ENCODE assay signal across 2 cellular contexts in the genomic region with DNA sequence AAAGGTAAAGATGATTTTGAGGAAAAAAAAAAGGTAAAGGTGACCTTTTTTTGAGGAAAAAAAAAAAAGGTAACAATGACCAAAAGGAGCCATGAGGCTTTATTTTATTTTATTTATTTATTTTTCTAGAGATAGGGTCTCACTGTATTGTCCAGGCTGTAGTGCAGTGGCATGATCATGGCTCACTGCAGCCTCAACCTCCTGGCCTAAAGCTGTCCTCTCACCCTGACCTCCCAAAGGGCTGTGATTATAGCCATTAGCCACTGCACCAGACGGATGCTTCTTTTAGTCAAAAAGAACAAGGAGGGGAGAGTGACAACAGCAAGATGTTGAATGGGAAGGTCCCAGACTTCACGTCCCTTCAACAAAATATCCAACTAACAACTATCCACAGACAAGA.
A peak's percentile ranks its signal among the peaks of the same experiment; 100 is the strongest.
TF ChIP-seq lines count a peak whose summit lies in the region.

No MANE protein-coding gene starts in this region.

TF ChIP-seq in WTC11, 78 proteins besides CTCF, POLR2A, EP300 and RAD21:
- no peak for TF ChIP-seq CDX4 (CRISPR knock-in tag; IDR thresholded peaks at IDR 0.05; ENCODE audit: borderline replicate concordance)
- peak; percentile 58; the same call in 1 of the 2 replicates for TF ChIP-seq ZNF121 (CRISPR knock-in tag; IDR thresholded peaks at IDR 0.05)

TF ChIP-seq in K562, 482 proteins besides CTCF, POLR2A, EP300 and RAD21:
- TF ChIP-seq NRF1 (conservative IDR thresholded peaks at IDR 0.05 in 1 of 2, IDR thresholded peaks at IDR 0.05 in 1 of 2) (no peak), ZSCAN29 (IDR thresholded peaks at IDR 0.05) (no peak), CBX8 (IDR thresholded peaks at IDR 0.05; ENCODE audit: borderline replicate concordance, extremely low read depth, low read depth, low read length, poor library complexity, severe bottlenecking) (no peak), NFE2L1 (tag; IDR thresholded peaks at IDR 0.05; ENCODE audit: borderline replicate concordance, low read depth) (no peak), ZNF121 (CRISPR knock-in tag; conservative IDR thresholded peaks at IDR 0.05) (peak; percentile 67), RBM25 (IDR thresholded peaks at IDR 0.05; ENCODE audit: low read depth, low read length, severe bottlenecking) (peak; percentile 42)
TF ChIP-seq in K562: peak in this region for 2.
